Comparison of ENCODE assay signal across 5 cellular contexts in genomic region chr17:71106056-71106455, GRCh38.
DNase-seq lines count a peak whose midpoint lies in the region; FAIRE-seq and TF ChIP-seq lines count a peak whose summit lies in the region.
"Not testable (repeated sequence)": the region's sequence is repeated elsewhere in the genome, so short reads cannot be mapped to it uniquely, and the experiment has no call there.

No MANE protein-coding gene starts in this region.

- FAIRE-seq in astrocyte (lab: Jason Lieb, UNC), result not testable (repeated sequence)

- not testable (repeated sequence) for H3K36me3 Mint-ChIP-seq in astrocyte (ENCODE audit: low read depth, unreplicated experiment)

- H3K9me3 ChIP-seq in astrocyte (ENCODE audit: insufficient read depth, low read depth, low read length), result not testable (repeated sequence)

- H3K4me2 ChIP-seq in astrocyte (ENCODE audit: low read length), result not testable (repeated sequence)

- H2AFZ ChIP-seq in astrocyte (ENCODE audit: low read depth, low read length), result not testable (repeated sequence)

- not testable (repeated sequence) for TF ChIP-seq CTCF in AG10803 (conservative IDR thresholded peaks at IDR 0.05; ENCODE audit: low read length); astrocyte (IDR thresholded peaks at IDR 0.05; ENCODE audit: insufficient read depth, low read depth, low read length); choroid plexus epithelial cell (conservative IDR thresholded peaks at IDR 0.05; ENCODE audit: low read depth, low read length)

- not testable (repeated sequence) for H3K4me1 Mint-ChIP-seq in astrocyte (ENCODE audit: low read depth, unreplicated experiment)

- H3K27ac ChIP-seq in astrocyte (ENCODE audit: low read depth, low read length), result not testable (repeated sequence)

- H3K4me3 ChIP-seq in AG10803 (ENCODE audit: low read length); astrocyte (ENCODE audit: insufficient read depth, low read depth, low read length); choroid plexus epithelial cell (ENCODE audit: low read depth, low read length): not testable (repeated sequence)

- not testable (repeated sequence) for H4K20me1 ChIP-seq in astrocyte (ENCODE audit: insufficient read depth, low read length)

- not testable (repeated sequence) for H3K9ac ChIP-seq in astrocyte (ENCODE audit: low read length)

- not testable (repeated sequence) for H3K4me1 ChIP-seq in astrocyte (ENCODE audit: insufficient read depth, low read length)

- H3K36me3 ChIP-seq in astrocyte (ENCODE audit: insufficient read depth, low read length), result not testable (repeated sequence)

- DNase-seq in AG10803 (ENCODE audit: low read depth), result peak; percentile 54
- DNase-seq in M059J (ENCODE audit: low read depth), result peak; percentile 11
- peak; percentile 29 for DNase-seq in RPMI7951 (ENCODE audit: low read depth)
- DNase-seq in astrocyte (ENCODE audit: low read depth), result peak; percentile 52
- peak; percentile 16 for DNase-seq in choroid plexus epithelial cell (ENCODE audit: low read depth)

- H3K79me2 ChIP-seq in astrocyte (ENCODE audit: insufficient read depth, low read length), result not testable (repeated sequence)

- H3K4me3 Mint-ChIP-seq in astrocyte (ENCODE audit: unreplicated experiment), result not testable (repeated sequence)

- H3K9me3 Mint-ChIP-seq in astrocyte (ENCODE audit: unreplicated experiment), result not testable (repeated sequence)

- H3K27me3 ChIP-seq in astrocyte (ENCODE audit: insufficient read depth, low read length), result not testable (repeated sequence)

- H3K27me3 Mint-ChIP-seq in astrocyte (ENCODE audit: low read depth, unreplicated experiment), result not testable (repeated sequence)

- not testable (repeated sequence) for H3K27ac Mint-ChIP-seq in astrocyte (ENCODE audit: unreplicated experiment)
